ENCODE assay signal across 33 cellular contexts in the genomic region with DNA sequence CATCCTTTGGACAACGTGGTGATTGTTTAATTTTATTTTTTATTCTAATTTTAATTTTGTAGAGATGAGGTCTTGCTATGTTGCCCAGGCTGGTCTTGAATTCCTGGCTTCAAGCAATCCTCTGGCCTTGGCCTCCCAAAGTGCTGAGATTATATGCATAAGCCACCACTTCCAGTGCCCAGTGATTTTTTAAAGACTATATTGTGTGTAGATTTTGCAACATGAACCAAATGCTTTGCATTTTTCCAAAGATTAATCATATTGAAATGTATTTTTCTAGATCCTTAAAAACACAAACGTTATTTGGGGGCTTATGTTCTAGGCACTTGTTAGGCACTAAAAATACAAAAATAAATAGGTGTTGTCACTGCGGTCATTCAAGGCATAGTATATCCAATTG.
"Had no signal": no experiment of that assay in that cellular context is flagged by ENCODE, and none has a peak within 500 bp of the region (broad histone marks: within the 10 kb centered on the region; RNA-seq: fewer than 3 reads in every experiment).

No MANE protein-coding gene starts in this region.

- H3K27ac ChIP-seq: brain microvascular endothelial cell, RWPE1, WERI-Rb-1 had no signal

- DNase-seq: activated CD4-positive, alpha-beta memory T cell treated with anti-CD3 and anti-CD28 coated beads, Interleukin-2, amount 10 ng/mL, durations not matched to agents 7 days and 5 days; activated CD4-positive, alpha-beta T cell treated with anti-CD3 and anti-CD28 coated beads for 1 hour; activated CD4-positive, alpha-beta T cell treated with anti-CD3 and anti-CD28 coated beads for 48 hours; activated CD4-positive, CD25-positive, alpha-beta regulatory T cell; activated CD8-positive, alpha-beta memory T cell treated with anti-CD3 and anti-CD28 coated beads for 24 hours; activated CD8-positive, alpha-beta memory T cell treated with anti-CD3 and anti-CD28 coated beads, Interleukin-2, amount 10 ng/mL, durations not matched to agents 7 days and 5 days; activated CD8-positive, alpha-beta memory T cell treated with anti-CD3 and anti-CD28 coated beads, Interleukin-2, amount 50 U/mL, for 48 hours; activated effector memory CD4-positive, alpha-beta T cell treated with Interleukin-2 at 50 U/mL for 16 hours; activated naive CD4-positive, alpha-beta T cell treated with anti-CD3 and anti-CD28 coated beads, Interleukin-2, amount 50 U/mL, for 16 hours; activated naive CD8-positive, alpha-beta T cell treated with anti-CD3 and anti-CD28 coated beads for 36 hours; activated T-cell treated with anti-CD3 and anti-CD28 coated beads, Interleukin-2, amount 50 U/mL, for 48 hours; amniotic stem cell; aorta; brain microvascular endothelial cell; central memory CD4-positive, alpha-beta T cell; Kasumi-1; KG1; NCI-H1105; NCI-H1417 treated with DMSO at 0.1 percent for 48 hours; NCI-H187 treated with DMSO at 0.1 percent for 48 hours; NCI-H2081; NCI-H2171 treated with DMSO at 0.1 percent for 48 hours; NCI-H226; NCI-H446 treated with DMSO at 0.1 percent for 48 hours; NCI-H524; NCI-H69; NCI-H82; SIG-M5; T1000; WERI-Rb-1 had no signal

- FAIRE-seq: RCC 7860 had no signal

- H3K27me3 ChIP-seq: brain microvascular endothelial cell had no signal

- H3K36me3 ChIP-seq: brain microvascular endothelial cell, WERI-Rb-1 had no signal

- ATAC-seq: activated CD8-positive, alpha-beta memory T cell treated with anti-CD3 and anti-CD28 coated beads, Interleukin-2, amount 10 ng/mL, durations not matched to agents 7 days and 5 days; Right ventricle myocardium inferior had no signal
